Comparison of ENCODE assay signal across 7 cellular contexts in genomic region chr17:4940625-4941021, GRCh38. TPM values are rescaled to one million over a fixed set of nuclear protein-coding genes. Genes with fewer than 3 reads are reported as not detected.
A peak's percentile ranks its signal among the peaks of the same experiment; 100 is the strongest.
DNase-seq lines count a peak whose midpoint lies in the region; ATAC-seq, FAIRE-seq and TF ChIP-seq lines count a peak whose summit lies in the region.

No MANE protein-coding gene starts in this region.

- H3K4me3 ChIP-seq in HUES6 (ENCODE audit: low read depth, low read length): peak overlapping the region; percentile 94
- H3K4me3 ChIP-seq in epithelial cell of proximal tubule (ENCODE audit: low read depth, low read length): peak overlapping the region; percentile 93
- peak overlapping the region; percentile 52 to 97 (median 80) for H3K4me3 ChIP-seq in pancreas

- H3K9ac ChIP-seq in HUES6 (ENCODE audit: low read length): peak overlapping the region; percentile 97

- POLR2A ChIA-PET in activated CD4-positive, alpha-beta memory T cell treated with anti-CD3 and anti-CD28 coated beads for 36 hours (lab: Charles Lee): interaction anchor here (0.8 to 21.0 kb wide), 10 partner anchors 9 to 237 kb away, joined by 3 to 346 read pairs (median 6); partner anchors contain the start of genes C17orf107, CAMTA2, ENO3 and INCA1

- WGBS in pancreas, 2 donors: 0 to 1% methylated on average over 21 of the region's 21 CpGs

- H3K36me3 ChIP-seq in HUES6 (ENCODE audit: control insufficient read depth, insufficient read depth, low read length) (peaks cover 62% of the 10 kb centered on the region), pancreas (peaks cover 0 to 26% (median 7%) of the 10 kb centered on the region in 3 donors)

- H3K9me3 Mint-ChIP-seq in activated CD4-positive, alpha-beta memory T cell treated with anti-CD3 and anti-CD28 coated beads for 36 hours: no peaks in the 10 kb centered on the region

- peak overlapping the region; percentile 96; the same call in 1 of the 2 replicates for H3K27ac ChIP-seq in HUES6 (ENCODE audit: low read depth, low read length)
- peak overlapping the region; percentile 73 to 91 (median 89) for H3K27ac ChIP-seq in pancreas

- peaks cover 22% of the 10 kb centered on the region for H3K4me1 ChIP-seq in HUES6 (ENCODE audit: control insufficient read depth, insufficient read depth, low read length)
- H3K4me1 ChIP-seq in pancreas: peaks cover 5 to 31% (median 21%) of the 10 kb centered on the region in 3 donors

- H3K4me1 Mint-ChIP-seq in activated CD4-positive, alpha-beta memory T cell treated with anti-CD3 and anti-CD28 coated beads for 36 hours (ENCODE audit: low read depth): peaks cover 54% of the 10 kb centered on the region

- TF ChIP-seq CTCF in epithelial cell of proximal tubule (conservative IDR thresholded peaks at IDR 0.05; ENCODE audit: low read depth, low read length) (no peak), pancreas (IDR thresholded peaks at IDR 0.05) (no peak)

- H3K9me3 ChIP-seq in HUES6 (ENCODE audit: control insufficient read depth, insufficient read depth, low read depth, low read length) (no peaks in the 10 kb centered on the region), pancreas (no peaks in the 10 kb centered on the region)

- intact Hi-C loops in activated CD4-positive, alpha-beta memory T cell treated with anti-CD3 and anti-CD28 coated beads for 36 hours (cut with micrococcal nuclease): loop anchor here (1.0 to 10.0 kb wide), 8 partner anchors 8 to 796 kb away; partner anchors contain the start of genes ARRB2, CAMTA2, CHRNE and CYB5D2
- intact Hi-C loops in pancreas (cut with DNase I): no loop called here

- no peak for FAIRE-seq in pancreas (lab: Jason Lieb, UNC)

- peaks cover 70% of the 10 kb centered on the region for H3K36me3 Mint-ChIP-seq in activated CD4-positive, alpha-beta memory T cell treated with anti-CD3 and anti-CD28 coated beads for 36 hours

- ATAC-seq in pancreas (no peak), GM18517 (IDR thresholded peaks at IDR 0.05; ENCODE audit: unreplicated experiment) (no peak), HG03442 (IDR thresholded peaks at IDR 0.05; ENCODE audit: unreplicated experiment) (no peak)

- DNase-seq in activated CD4-positive, alpha-beta memory T cell treated with anti-CD3 and anti-CD28 coated beads for 36 hours: peak; percentile 70
- DNase-seq in epithelial cell of proximal tubule (ENCODE audit: low read depth): no peak
- DNase-seq in pancreas: peak in 2 of 6 donors; percentile 44 to 74
- DNase-seq in NCI-H446 treated with DMSO at 0.1 percent for 48 hours (lab: John Stamatoyannopoulos, UW): no peak

- peak overlapping the region; percentile 90 for H3K4me3 Mint-ChIP-seq in activated CD4-positive, alpha-beta memory T cell treated with anti-CD3 and anti-CD28 coated beads for 36 hours

- H3K27ac Mint-ChIP-seq in activated CD4-positive, alpha-beta memory T cell treated with anti-CD3 and anti-CD28 coated beads for 36 hours: peak overlapping the region; percentile 95

- H3K27me3 ChIP-seq in HUES6 (ENCODE audit: control insufficient read depth, insufficient read depth, low read length) (no peaks in the 10 kb centered on the region), pancreas (no peaks in the 10 kb centered on the region)

- H3K27me3 Mint-ChIP-seq in activated CD4-positive, alpha-beta memory T cell treated with anti-CD3 and anti-CD28 coated beads for 36 hours: peaks cover 1% of the 10 kb centered on the region

- CTCF ChIA-PET in activated CD4-positive, alpha-beta memory T cell treated with anti-CD3 and anti-CD28 coated beads for 36 hours (lab: Charles Lee): interaction anchor here (1.0 to 2.4 kb wide), 9 partner anchors 11 to 121 kb away, joined by 3 to 13 read pairs (median 5); partner anchors contain the start of genes C17orf107 and SPAG7

RNA-seq across cellular contexts. Expression of gene RNF167, which starts 0.6 kb away (rescaled TPM):
- total RNA-seq in activated CD4-positive, alpha-beta memory T cell treated with anti-CD3 and anti-CD28 coated beads for 36 hours: 100 to 1,000 TPM; 130 to 157 TPM
- total RNA-seq in epithelial cell of proximal tubule (49.0 and 55.1 TPM in 2 replicates), pancreas (10 to 100 TPM; 40.8 to 64.5 (median 46.7) TPM)
- polyA plus RNA-seq in pancreas: 100 to 1,000 TPM; 102 to 118 TPM

RNA-seq across cellular contexts. Expression of gene SLC25A11, which starts 0.8 kb away (rescaled TPM):
- total RNA-seq in activated CD4-positive, alpha-beta memory T cell treated with anti-CD3 and anti-CD28 coated beads for 36 hours: 10 to 100 TPM; 70.5 to 72.5 TPM
- total RNA-seq in epithelial cell of proximal tubule: 45.5 and 72.9 TPM in 2 replicates
- 10 to 100 TPM; 10.9 to 23.3 (median 21.4) TPM for total RNA-seq in pancreas
- 10 to 100 TPM; 20.6 to 25.5 TPM for polyA plus RNA-seq in pancreas

RNA-seq across cellular contexts. Expression of gene PFN1, which starts 7.7 kb away (rescaled TPM):
- total RNA-seq in activated CD4-positive, alpha-beta memory T cell treated with anti-CD3 and anti-CD28 coated beads for 36 hours: 1,000 to 10,000 TPM; 1,907 to 1,923 TPM
- total RNA-seq in epithelial cell of proximal tubule (1,802 and 2,074 TPM in 2 replicates), pancreas (100 to 1,000 TPM in 4 of 6 donors, 10 to 100 TPM in 2; 63.6 to 195 (median 125) TPM)
- polyA plus RNA-seq in pancreas: 100 to 1,000 TPM; 148 to 162 TPM

RNA-seq across cellular contexts. Expression of gene GP1BA, which starts 8.5 kb away (rescaled TPM):
- total RNA-seq in activated CD4-positive, alpha-beta memory T cell treated with anti-CD3 and anti-CD28 coated beads for 36 hours: not detected
- total RNA-seq in epithelial cell of proximal tubule: not detected in 2 replicates
- under 1 TPM in 3 of 6 donors, not detected in 3; 0.06 to 0.37 (median 0.15) TPM for total RNA-seq in pancreas
- under 1 TPM in 1 of 2 donors, not detected in 1; 0.11 TPM for polyA plus RNA-seq in pancreas

RNA-seq across cellular contexts. Expression of gene ENO3, which starts 10.3 kb away (rescaled TPM):
- 10 to 100 TPM; 26.5 to 26.8 TPM for total RNA-seq in activated CD4-positive, alpha-beta memory T cell treated with anti-CD3 and anti-CD28 coated beads for 36 hours
- total RNA-seq in epithelial cell of proximal tubule (0.43 and 2.0 TPM in 2 replicates), pancreas (1 to 10 TPM; 1.5 to 6.3 (median 2.5) TPM)
- polyA plus RNA-seq in pancreas: 10 to 100 TPM; 17.0 to 20.3 TPM
